ENCODE assay signal across 10 cellular contexts in the genomic region with DNA sequence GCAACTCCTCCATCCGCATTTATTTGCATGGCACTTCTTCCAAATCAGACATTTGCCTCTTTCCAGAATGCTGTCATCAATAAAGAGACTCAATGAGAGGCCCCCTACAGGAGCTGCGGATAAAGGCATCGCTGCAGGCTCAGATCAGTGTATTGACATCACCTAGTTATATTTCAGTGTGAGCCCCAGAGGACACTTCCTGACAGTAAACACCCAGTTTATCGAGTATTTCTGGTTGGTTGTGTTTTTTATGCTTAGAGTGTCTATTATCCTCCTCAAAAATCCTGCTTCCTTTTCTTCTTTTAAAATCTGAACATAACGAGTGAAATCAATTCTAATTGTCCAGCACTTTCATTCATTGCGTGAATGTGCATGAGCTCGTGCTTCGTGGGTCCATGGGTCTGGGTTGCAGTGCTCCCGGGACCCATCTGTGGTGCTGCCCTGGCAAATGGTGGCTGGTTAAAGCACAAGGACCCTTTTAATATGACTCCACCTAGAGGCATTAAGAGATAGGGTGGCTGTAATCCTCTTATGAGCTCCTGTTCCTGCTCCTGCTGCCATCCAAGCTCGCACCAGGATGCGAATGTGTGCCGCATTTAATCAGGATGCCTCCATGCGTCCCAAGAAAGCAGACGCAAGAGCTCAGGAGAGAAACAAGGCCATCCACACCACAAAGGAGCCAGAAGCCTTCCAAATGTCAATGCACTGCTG. TPM values are rescaled to one million over a fixed set of nuclear protein-coding genes. Genes with fewer than 3 reads are reported as not detected.
A peak's percentile ranks its signal among the peaks of the same experiment; 100 is the strongest.
DNase-seq lines count a peak whose midpoint lies in the region; ATAC-seq and TF ChIP-seq lines count a peak whose summit lies in the region.
"Had no signal": no experiment of that assay in that cellular context is flagged by ENCODE, and none has a peak within 500 bp of the region (broad histone marks: within the 10 kb centered on the region; RNA-seq: fewer than 3 reads in every experiment).

No MANE protein-coding gene starts in this region.

- H3K79me2 ChIP-seq in OCI-LY7 (ENCODE audit: insufficient read depth, low read depth, low read length) = no peaks in the 10 kb centered on the region

- H2AFZ ChIP-seq in OCI-LY7 (ENCODE audit: low read length) = no peak overlapping the region

- H3K27ac ChIP-seq in A673 (ENCODE audit: low read depth, low read length, poor library complexity, severe bottlenecking) (no peak overlapping the region), OCI-LY7 (ENCODE audit: low read depth, low read length, poor library complexity, severe bottlenecking) (no peak overlapping the region)
- H3K27ac ChIP-seq in naive thymus-derived CD4-positive, alpha-beta T cell (ENCODE audit: low read depth, low read length) = no peak overlapping the region
- H3K27ac ChIP-seq: SJCRH30 had no signal

- H3K27me3 ChIP-seq in A673 (replicated peaks; ENCODE audit: insufficient read depth, low read depth, low read length, poor library complexity) = no peaks in the 10 kb centered on the region
- no peaks in the 10 kb centered on the region for H3K27me3 ChIP-seq in naive thymus-derived CD4-positive, alpha-beta T cell (ENCODE audit: control insufficient read depth in 2 of 2, insufficient read depth in 2 of 2, low read length in 2 of 2)
- H3K27me3 ChIP-seq: SJCRH30 had no signal

- intact Hi-C loops in A673 (cut with micrococcal nuclease; ENCODE audit: unreplicated experiment) (no loop called here), OCI-LY7 (cut with micrococcal nuclease; ENCODE audit: unreplicated experiment) (no loop called here)
- intact Hi-C loops in naive thymus-derived CD4-positive, alpha-beta T cell (cut with micrococcal nuclease) = no loop called here

- peak; percentile 42 for ATAC-seq in GM18502 (IDR thresholded peaks at IDR 0.05; ENCODE audit: poor library complexity, unreplicated experiment)
- no peak for ATAC-seq in naive thymus-derived CD4-positive, alpha-beta T cell
- ATAC-seq in activated T-cell treated with anti-CD3 and anti-CD28 coated beads, Interleukin-2, amount 50 U/mL, for 72 hours (replicated peaks in 1 of 2) = no peak

- H3K27ac Mint-ChIP-seq in naive thymus-derived CD4-positive, alpha-beta T cell = no peak overlapping the region
- H3K27ac Mint-ChIP-seq in activated T-cell treated with anti-CD3 and anti-CD28 coated beads, Interleukin-2, amount 50 U/mL, for 72 hours = no peak overlapping the region

- peaks cover 0 to 6% (median 0%) of the 10 kb centered on the region in 5 donors for H3K27me3 Mint-ChIP-seq in naive thymus-derived CD4-positive, alpha-beta T cell
- peaks cover 12% of the 10 kb centered on the region for H3K27me3 Mint-ChIP-seq in activated T-cell treated with anti-CD3 and anti-CD28 coated beads, Interleukin-2, amount 50 U/mL, for 72 hours (ENCODE audit: low read depth)
- H3K27me3 Mint-ChIP-seq: stimulated activated memory B cell treated with anti-CD40 and anti-IgM and Interleukin-4, amounts not matched to agents 10 μg/mL and 1 μg/mL and 100 μg/mL, for 72 hours had no signal

- peaks cover 0 to 6% (median 0%) of the 10 kb centered on the region in 5 donors for H3K36me3 Mint-ChIP-seq in naive thymus-derived CD4-positive, alpha-beta T cell
- no peaks in the 10 kb centered on the region for H3K36me3 Mint-ChIP-seq in activated T-cell treated with anti-CD3 and anti-CD28 coated beads, Interleukin-2, amount 50 U/mL, for 72 hours (ENCODE audit: insufficient read depth in 2 of 2)
- H3K36me3 Mint-ChIP-seq: stimulated activated memory B cell treated with anti-CD40 and anti-IgM and Interleukin-4, amounts not matched to agents 10 μg/mL and 1 μg/mL and 100 μg/mL, for 72 hours had no signal

- BruUV-seq in A673 (replicated peaks; lab: Mats Ljungman, UMichigan) = no TSS peak
- no TSS peak for BruUV-seq in OCI-LY7 (replicated peaks; lab: Mats Ljungman, UMichigan)

- H3K9me2 ChIP-seq in OCI-LY7 (ENCODE audit: insufficient read depth, low read length) = no peaks in the 10 kb centered on the region

- no peak overlapping the region for H3K4me2 ChIP-seq in OCI-LY7 (ENCODE audit: low read length)

- peaks cover 0 to 17% (median 0%) of the 10 kb centered on the region in 7 donors for H3K4me1 Mint-ChIP-seq in naive thymus-derived CD4-positive, alpha-beta T cell
- peaks cover 7% of the 10 kb centered on the region for H3K4me1 Mint-ChIP-seq in activated T-cell treated with anti-CD3 and anti-CD28 coated beads, Interleukin-2, amount 50 U/mL, for 72 hours (ENCODE audit: low read depth)

- TF ChIP-seq CTCF in A673 (conservative IDR thresholded peaks at IDR 0.05; ENCODE audit: low read depth, low read length) (peak; percentile 57), OCI-LY7 (conservative IDR thresholded peaks at IDR 0.05; ENCODE audit: low read length) (peak; percentile 70)

- no peak overlapping the region for H3K4me3 ChIP-seq in A673 (ENCODE audit: low read depth, low read length, poor library complexity, severe bottlenecking)
- H3K4me3 ChIP-seq in OCI-LY7 (ENCODE audit: low read depth, low read length, poor library complexity, severe bottlenecking) = no peak overlapping the region
- no peak overlapping the region for H3K4me3 ChIP-seq in naive thymus-derived CD4-positive, alpha-beta T cell (ENCODE audit: low read length)
- H3K4me3 ChIP-seq: SJCRH30 had no signal

- no peaks in the 10 kb centered on the region for H3K9me3 Mint-ChIP-seq in naive thymus-derived CD4-positive, alpha-beta T cell
- no peaks in the 10 kb centered on the region for H3K9me3 Mint-ChIP-seq in activated T-cell treated with anti-CD3 and anti-CD28 coated beads, Interleukin-2, amount 50 U/mL, for 72 hours
- H3K9me3 Mint-ChIP-seq: stimulated activated memory B cell treated with anti-CD40 and anti-IgM and Interleukin-4, amounts not matched to agents 10 μg/mL and 1 μg/mL and 100 μg/mL, for 72 hours had no signal

- H4K20me1 ChIP-seq in OCI-LY7 (ENCODE audit: insufficient read depth, low read length) = no peaks in the 10 kb centered on the region

- POLR2A ChIA-PET in A673 (lab: Charles Lee; ENCODE audit: low non-redundant PET) = no interaction called here
- POLR2A ChIA-PET in OCI-LY7 (lab: Charles Lee) = interaction anchor here (0.6 to 1.8 kb wide), 4 partner anchors 14 to 88 kb away, joined by 3 to 8 read pairs (median 5); no protein-coding TSS in a partner anchor
- POLR2A ChIA-PET in naive thymus-derived CD4-positive, alpha-beta T cell (lab: Charles Lee) = no interaction called here

- DNase-seq in A673 (ENCODE audit: low spot score) (peak; percentile 44), OCI-LY7 (ENCODE audit: low spot score) (peak; percentile 10), germinal center (ENCODE audit: low spot score) (peak; percentile 28), HK-2 (ENCODE audit: unreplicated experiment) (no peak), NCI-H1105 treated with DMSO at 0.1 percent for 48 hours (lab: John Stamatoyannopoulos, UW) (no peak)
- DNase-seq in naive thymus-derived CD4-positive, alpha-beta T cell = no peak
- DNase-seq in activated T-cell treated with anti-CD3 and anti-CD28 coated beads, Interleukin-2, amount 50 U/mL, for 72 hours = no peak

- no peak overlapping the region for H3K4me3 Mint-ChIP-seq in naive thymus-derived CD4-positive, alpha-beta T cell
- H3K4me3 Mint-ChIP-seq in activated T-cell treated with anti-CD3 and anti-CD28 coated beads, Interleukin-2, amount 50 U/mL, for 72 hours = no peak overlapping the region
- H3K4me3 Mint-ChIP-seq: stimulated activated memory B cell treated with anti-CD40 and anti-IgM and Interleukin-4, amounts not matched to agents 10 μg/mL and 1 μg/mL and 100 μg/mL, for 72 hours had no signal

- CTCF ChIA-PET in A673 (lab: Charles Lee) (interaction anchor here (0.6 kb wide), 1 partner anchor 37 kb away, joined by 3 read pairs; no protein-coding TSS in a partner anchor), OCI-LY7 (lab: Charles Lee; ENCODE audit: unreplicated experiment) (no interaction called here)
- CTCF ChIA-PET in naive thymus-derived CD4-positive, alpha-beta T cell (lab: Charles Lee) = no interaction called here

- H3K9me3 ChIP-seq in A673 (ENCODE audit: low read depth, low read length, poor library complexity, severe bottlenecking) = no peaks in the 10 kb centered on the region
- H3K9me3 ChIP-seq in OCI-LY7 (ENCODE audit: low read length) = no peaks in the 10 kb centered on the region
- no peaks in the 10 kb centered on the region for H3K9me3 ChIP-seq in naive thymus-derived CD4-positive, alpha-beta T cell (ENCODE audit: control insufficient read depth in 2 of 3, low read length in 3 of 3)
- H3K9me3 ChIP-seq: SJCRH30 had no signal

- H3K36me3 ChIP-seq in A673 (ENCODE audit: insufficient read depth, low read length, poor library complexity, severe bottlenecking) (no peaks in the 10 kb centered on the region), OCI-LY7 (ENCODE audit: insufficient read depth, low read length) (no peaks in the 10 kb centered on the region)
- H3K36me3 ChIP-seq in naive thymus-derived CD4-positive, alpha-beta T cell (ENCODE audit: control insufficient read depth in 2 of 3, insufficient read depth in 3 of 3, low read length in 3 of 3) = peaks cover 0 to 3% (median 0%) of the 10 kb centered on the region in 3 experiments

- H3K4me1 ChIP-seq in A673 (ENCODE audit: insufficient read depth, low read length, poor library complexity, severe bottlenecking) (no peaks in the 10 kb centered on the region), OCI-LY7 (ENCODE audit: insufficient read depth, low read length, poor library complexity, severe bottlenecking) (no peaks in the 10 kb centered on the region)
- no peaks in the 10 kb centered on the region for H3K4me1 ChIP-seq in naive thymus-derived CD4-positive, alpha-beta T cell (ENCODE audit: control insufficient read depth in 2 of 2, insufficient read depth in 2 of 2, low read length in 2 of 2)
- H3K4me1 ChIP-seq: SJCRH30 had no signal

RNA-seq across cellular contexts. Expression of a gene that starts 38.9 kb away (rescaled TPM):
- 4.0 and 7.7 TPM in 2 replicates for total RNA-seq in A673 (2021)
- 0.35 and 1.0 TPM in 2 replicates for total RNA-seq in OCI-LY7 (2014; rRNA removed; shearing (Covaris generic))
- 2.1 and 2.6 TPM in 2 replicates for total RNA-seq in OCI-LY7 (2022)
- total RNA-seq in naive thymus-derived CD4-positive, alpha-beta T cell = 10 to 100 TPM in 1 of 5 experiments, 1 to 10 TPM in 3, under 1 TPM in 1; 0.50 to 23.7 (median 2.2) TPM
- under 1 TPM; 0.35 to 0.51 TPM for polyA plus RNA-seq in naive thymus-derived CD4-positive, alpha-beta T cell
- total RNA-seq in activated T-cell treated with anti-CD3 and anti-CD28 coated beads, Interleukin-2, amount 50 U/mL, for 72 hours = 1 to 10 TPM; 2.5 to 2.6 TPM

Comparison
In these comparisons a context has a peak if more than half of its experiments do, and no peak if none do; other contexts are left out.
1. DNase-seq: peak in A673 (single experiment), OCI-LY7 (single experiment) and germinal center (single experiment); none in HK-2 (single experiment), naive thymus-derived CD4-positive, alpha-beta T cell (0 of 9), activated T-cell treated with anti-CD3 and anti-CD28 coated beads, Interleukin-2, amount 50 U/mL, for 72 hours (0 of 2) and NCI-H1105 treated with DMSO at 0.1 percent for 48 hours (single experiment).